In the genomic region with DNA sequence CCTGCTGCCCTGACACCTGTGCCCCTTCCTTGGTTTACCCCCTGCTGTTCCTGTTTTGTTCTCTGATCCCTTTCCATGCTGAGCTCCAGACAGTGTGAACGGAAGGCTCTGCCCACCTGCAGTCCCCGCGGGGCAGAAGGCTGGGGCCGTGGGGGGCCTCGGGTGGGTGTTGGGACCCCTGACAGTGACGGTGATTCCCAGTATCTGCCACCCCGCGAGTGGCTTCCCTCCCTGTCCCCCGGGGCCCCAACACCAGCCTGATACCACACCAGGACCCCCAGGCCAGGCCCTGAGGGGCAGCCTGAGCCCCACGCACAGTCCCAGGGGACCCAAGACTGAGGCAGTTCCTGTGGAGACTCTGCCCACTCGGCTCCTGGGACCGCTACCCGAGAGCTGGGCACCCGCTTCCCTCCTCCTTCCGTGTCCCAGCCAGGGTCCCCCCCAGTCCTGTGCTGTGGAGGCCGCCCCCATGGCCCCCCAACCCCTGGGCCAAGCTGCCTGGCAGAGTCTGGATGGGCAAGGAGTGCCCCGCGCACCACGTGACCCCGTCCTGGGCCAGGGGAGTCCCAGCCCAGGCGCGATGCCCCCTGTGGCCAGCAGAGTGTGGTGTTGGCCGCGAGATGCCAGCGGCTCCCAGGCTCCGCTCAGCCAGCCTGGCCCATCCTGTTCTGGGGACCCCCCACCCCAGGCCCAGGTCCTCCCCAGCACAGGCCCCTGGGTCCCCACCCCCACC, we compare ENCODE assay signal across 9 cellular contexts. TPM values are rescaled to one million over a fixed set of nuclear protein-coding genes. Genes with fewer than 3 reads are reported as not detected.
DNase-seq lines count a peak whose midpoint lies in the region; ATAC-seq, FAIRE-seq and TF ChIP-seq lines count a peak whose summit lies in the region.
"Had no signal": no experiment of that assay in that cellular context is flagged by ENCODE, and none has a peak within 500 bp of the region (broad histone marks: within the 10 kb centered on the region; RNA-seq: fewer than 3 reads in every experiment).

No MANE protein-coding gene starts in this region.

- ATAC-seq in GM18907 (IDR thresholded peaks at IDR 0.05; ENCODE audit: unreplicated experiment) (no peak), HG03457 (IDR thresholded peaks at IDR 0.05; ENCODE audit: unreplicated experiment) (no peak)

- no peak overlapping the region for H3K4me3 ChIP-seq in keratinocyte (ENCODE audit: control insufficient read depth in 2 of 3, extremely low read depth in 1 of 3, insufficient read depth in 2 of 3, low read depth in 1 of 3, low read length in 3 of 3)

- dilution Hi-C loops in keratinocyte (cut with MboI; ENCODE audit: extremely low pct_ligation_motif_present, low sequenced_read_pairs): no loop called here

- H3K27ac ChIP-seq in keratinocyte (ENCODE audit: control insufficient read depth, insufficient read depth, low read length): no peak overlapping the region

- no peak overlapping the region for H3K27ac Mint-ChIP-seq in T-helper 2 cell treated with Interferon-gamma antibody and Interleukin-4, amounts not matched to agents 5 μg/mL and 100 μg/mL, for 36 hours
- no peak overlapping the region for H3K27ac Mint-ChIP-seq in MCF 10A (ENCODE audit: low read depth, unreplicated experiment)
- H3K27ac Mint-ChIP-seq: T-helper 1 cell treated with Interleukin-12 subunit alpha and Interleukin-12 subunit beta and Interleukin-4 antibody, amounts not matched to agents 30 μg/mL and 1 μg/mL, for 36 hours had no signal

- peaks cover 64% of the 10 kb centered on the region for H3K27me3 ChIP-seq in keratinocyte (ENCODE audit: control insufficient read depth, extremely low read depth, insufficient read depth, low read length)

- H3K79me2 ChIP-seq in keratinocyte (ENCODE audit: control insufficient read depth, insufficient read depth, low read length): no peaks in the 10 kb centered on the region

- no peaks in the 10 kb centered on the region for H3K9me3 ChIP-seq in keratinocyte (ENCODE audit: control insufficient read depth, low read depth, low read length)

- no peak overlapping the region for H2AFZ ChIP-seq in keratinocyte (ENCODE audit: control insufficient read depth, low read length)

- no peaks in the 10 kb centered on the region for H3K4me1 ChIP-seq in keratinocyte (ENCODE audit: control insufficient read depth, extremely low read depth, insufficient read depth, low read length)

- DNase-seq in DMS153 (lab: John Stamatoyannopoulos, UW): peak; percentile 14
- DNase-seq in HTR-8/SVneo (ENCODE audit: insufficient read length, low spot score): peak; percentile 90
- DNase-seq in T-helper 2 cell treated with Interferon-gamma antibody and Interleukin-4, amounts not matched to agents 5 μg/mL and 100 μg/mL, for 36 hours (ENCODE audit: low spot score): peak; percentile 14
- peak; percentile 63 for DNase-seq in MCF 10A (ENCODE audit: unreplicated experiment)
- no peak for DNase-seq in keratinocyte (ENCODE audit: low read depth, low spot score)
- DNase-seq in stimulated activated CD4-positive, alpha-beta T cell treated with anti-CD3 and anti-CD28 coated beads, Interleukin-2, amount 100 ng/mL, for 4 hours (ENCODE audit: low read depth): peak; percentile 21

- POLR2A ChIA-PET in MCF 10A (lab: Yijun Ruan, JAX): no interaction called here

- H3K36me3 ChIP-seq in keratinocyte (ENCODE audit: control insufficient read depth in 2 of 2, extremely low read depth in 1 of 2, insufficient read depth in 2 of 2, low read length in 2 of 2): no peaks in the 10 kb centered on the region

- H4K20me1 ChIP-seq in keratinocyte (ENCODE audit: control insufficient read depth, extremely low read depth, insufficient read depth, low read length): no peaks in the 10 kb centered on the region

- no peaks in the 10 kb centered on the region for H3K27me3 Mint-ChIP-seq in T-helper 2 cell treated with Interferon-gamma antibody and Interleukin-4, amounts not matched to agents 5 μg/mL and 100 μg/mL, for 36 hours (ENCODE audit: low read depth)
- peaks cover 72% of the 10 kb centered on the region for H3K27me3 Mint-ChIP-seq in MCF 10A (ENCODE audit: insufficient read depth, unreplicated experiment)

- H3K36me3 Mint-ChIP-seq in T-helper 2 cell treated with Interferon-gamma antibody and Interleukin-4, amounts not matched to agents 5 μg/mL and 100 μg/mL, for 36 hours (ENCODE audit: low read depth): no peaks in the 10 kb centered on the region
- no peaks in the 10 kb centered on the region for H3K36me3 Mint-ChIP-seq in MCF 10A (ENCODE audit: insufficient read depth, unreplicated experiment)

- BruUV-seq in MCF 10A (replicated peaks; lab: Mats Ljungman, UMichigan): no TSS peak

- TF ChIP-seq CTCF in MCF 10A (IDR thresholded peaks at IDR 0.05; ENCODE audit: unreplicated experiment): peak; percentile 98
- peak; percentile 38 to 96 (median 94) for TF ChIP-seq CTCF in keratinocyte (optimal IDR thresholded peaks at IDR 0.05 in 1 of 3, IDR thresholded peaks at IDR 0.05 in 1 of 3, conservative IDR thresholded peaks at IDR 0.05 in 1 of 3; ENCODE audit: extremely low read depth in 1 of 3, insufficient read depth in 2 of 3, low read length in 3 of 3)

- H3K4me3 Mint-ChIP-seq in T-helper 2 cell treated with Interferon-gamma antibody and Interleukin-4, amounts not matched to agents 5 μg/mL and 100 μg/mL, for 36 hours: no peak overlapping the region
- H3K4me3 Mint-ChIP-seq in MCF 10A (ENCODE audit: unreplicated experiment): no peak overlapping the region
- H3K4me3 Mint-ChIP-seq: T-helper 1 cell treated with Interleukin-12 subunit alpha and Interleukin-12 subunit beta and Interleukin-4 antibody, amounts not matched to agents 30 μg/mL and 1 μg/mL, for 36 hours had no signal

- no peak overlapping the region for H3K4me2 ChIP-seq in keratinocyte (ENCODE audit: control insufficient read depth, extremely low read depth, insufficient read depth, low read depth, low read length)

- no peaks in the 10 kb centered on the region for H3K9me1 ChIP-seq in keratinocyte (ENCODE audit: control insufficient read depth, extremely low read depth, insufficient read depth, low read length)

- H3K9me3 Mint-ChIP-seq in T-helper 2 cell treated with Interferon-gamma antibody and Interleukin-4, amounts not matched to agents 5 μg/mL and 100 μg/mL, for 36 hours: no peaks in the 10 kb centered on the region
- H3K9me3 Mint-ChIP-seq in MCF 10A (ENCODE audit: unreplicated experiment): no peaks in the 10 kb centered on the region
- H3K9me3 Mint-ChIP-seq: T-helper 1 cell treated with Interleukin-12 subunit alpha and Interleukin-12 subunit beta and Interleukin-4 antibody, amounts not matched to agents 30 μg/mL and 1 μg/mL, for 36 hours had no signal

- no peaks in the 10 kb centered on the region for H3K4me1 Mint-ChIP-seq in T-helper 2 cell treated with Interferon-gamma antibody and Interleukin-4, amounts not matched to agents 5 μg/mL and 100 μg/mL, for 36 hours (ENCODE audit: low read depth)
- H3K4me1 Mint-ChIP-seq in MCF 10A (ENCODE audit: insufficient read depth, unreplicated experiment): no peaks in the 10 kb centered on the region

- FAIRE-seq in HTR-8/SVneo (lab: Jason Lieb, UNC) (peak; percentile 76), keratinocyte (lab: Jason Lieb, UNC) (no peak)

- H3K9ac ChIP-seq in keratinocyte (ENCODE audit: control insufficient read depth, extremely low read depth, insufficient read depth, low read length): no peak overlapping the region

- intact Hi-C loops in MCF 10A (cut with micrococcal nuclease): loop anchor here (2.0 kb wide), 1 partner anchor 89 kb away; no protein-coding TSS in a partner anchor

- CTCF ChIA-PET in MCF 10A (lab: Yijun Ruan, JAX): interaction anchor here (0.6 to 1.2 kb wide), 6 partner anchors 18 to 398 kb away, joined by 3 to 5 read pairs (median 3); no protein-coding TSS in a partner anchor

RNA-seq across cellular contexts. Expression of a gene that starts 10.0 kb away (rescaled TPM):
- total RNA-seq in MCF 10A (2022): not detected in 2 replicates
- not detected in 3 replicates for polyA plus RNA-seq in keratinocyte
- not detected for polyA plus RNA-seq in keratinocyte (2011; ENCODE audit: low read depth)
- polyA plus RNA-seq in keratinocyte (2011; cell fraction: cytosol; rRNA removed): not detected in 2 replicates
- polyA plus RNA-seq in keratinocyte (2011; cell fraction: nucleus; rRNA removed): not detected in 2 replicates
- not detected in 2 replicates for polyA plus RNA-seq in keratinocyte (2012; ENCODE audit: low replicate concordance)
- polyA minus RNA-seq in keratinocyte: not detected in 3 replicates
- polyA minus RNA-seq in keratinocyte (2011; cell fraction: cytosol; rRNA and poly(A)+ RNA removed): not detected
- not detected in 2 replicates for polyA minus RNA-seq in keratinocyte (2011; cell fraction: nucleus; rRNA and poly(A)+ RNA removed)

RNA-seq across cellular contexts. Expression of a gene that starts 33.5 kb away (rescaled TPM):
- not detected in 2 replicates for total RNA-seq in MCF 10A (2022)
- not detected in 3 replicates for polyA plus RNA-seq in keratinocyte
- polyA plus RNA-seq in keratinocyte (2011; ENCODE audit: low read depth): not detected
- polyA plus RNA-seq in keratinocyte (2011; cell fraction: cytosol; rRNA removed): not detected in 2 replicates
- not detected in 2 replicates for polyA plus RNA-seq in keratinocyte (2011; cell fraction: nucleus; rRNA removed)
- not detected in 2 replicates for polyA plus RNA-seq in keratinocyte (2012; ENCODE audit: low replicate concordance)
- not detected in 3 replicates for polyA minus RNA-seq in keratinocyte
- polyA minus RNA-seq in keratinocyte (2011; cell fraction: cytosol; rRNA and poly(A)+ RNA removed): not detected
- polyA minus RNA-seq in keratinocyte (2011; cell fraction: nucleus; rRNA and poly(A)+ RNA removed): not detected in 2 replicates

RNA-seq across cellular contexts. Expression of a gene that starts 46.9 kb away (rescaled TPM):
- not detected in 2 replicates for total RNA-seq in MCF 10A (2022)
- polyA plus RNA-seq in keratinocyte: 0.05 to 0.06 TPM in 2 of 3 replicates, not detected in the other
- not detected for polyA plus RNA-seq in keratinocyte (2011; ENCODE audit: low read depth)
- polyA plus RNA-seq in keratinocyte (2011; cell fraction: cytosol; rRNA removed): 0.01 and 0.05 TPM in 2 replicates
- polyA plus RNA-seq in keratinocyte (2011; cell fraction: nucleus; rRNA removed): 0.03 TPM in 1 of 2 replicates, not detected in the other
- polyA plus RNA-seq in keratinocyte (2012; ENCODE audit: low replicate concordance): 0.14 TPM in 1 of 2 replicates, not detected in the other
- polyA minus RNA-seq in keratinocyte: not detected in 3 replicates
- not detected for polyA minus RNA-seq in keratinocyte (2011; cell fraction: cytosol; rRNA and poly(A)+ RNA removed)
- polyA minus RNA-seq in keratinocyte (2011; cell fraction: nucleus; rRNA and poly(A)+ RNA removed): 0.31 TPM in 1 of 2 replicates, not detected in the other
